Comparison of ENCODE assay signal across 27 cellular contexts in the genomic region with DNA sequence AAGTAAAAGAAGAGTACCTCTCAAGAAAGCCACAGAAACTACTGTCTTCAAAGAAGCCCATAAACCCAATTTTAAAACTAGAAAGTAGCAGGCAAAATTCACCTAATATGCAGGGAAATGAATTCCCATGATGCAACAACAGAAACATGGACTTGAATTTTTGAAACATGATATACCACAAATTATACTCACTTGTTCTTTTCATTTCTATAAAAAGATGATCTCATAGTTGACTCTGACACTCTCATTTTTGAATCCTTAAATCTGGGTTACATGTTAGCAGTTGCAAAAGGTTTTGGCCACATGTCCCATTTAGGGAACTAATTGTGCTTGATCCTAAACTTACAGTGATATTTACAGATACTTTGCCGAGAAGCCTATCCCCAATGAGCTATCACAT.
A peak's percentile ranks its signal among the peaks of the same experiment; 100 is the strongest.
DNase-seq lines count a peak whose midpoint lies in the region; ATAC-seq, FAIRE-seq and TF ChIP-seq lines count a peak whose summit lies in the region.
"Had no signal": no experiment of that assay in that cellular context is flagged by ENCODE, and none has a peak within 500 bp of the region (broad histone marks: within the 10 kb centered on the region; RNA-seq: fewer than 3 reads in every experiment).

No MANE protein-coding gene starts in this region.

- peaks cover 20% of the 10 kb centered on the region for H3K4me1 Mint-ChIP-seq in chondrocyte (ENCODE audit: low read depth)

- no peak overlapping the region for H3K23ac ChIP-seq in IMR-90 (ENCODE audit: low read depth, low read length)

- DNase-seq in AG10803 (ENCODE audit: low read depth) = peak; percentile 13
- peak; percentile 46 for DNase-seq in IMR-90
- DNase-seq in chondrocyte (ENCODE audit: low spot score) = no peak
- peak; percentile 75 for DNase-seq in fibroblast of peridontal ligament (ENCODE audit: extremely low read depth)
- DNase-seq in head of caudate nucleus = no peak
- DNase-seq in NK-92 treated with Interleukin-12 subunit alpha and Interleukin-12 subunit beta, amount 100 ng/mL, for 24 hours (lab: John Stamatoyannopoulos, UW) = no peak
- DNase-seq in D721Med (ENCODE audit: insufficient read length, low spot score) = no peak
- no peak for DNase-seq in stimulated activated naive CD8-positive, alpha-beta T cell treated with anti-CD3 and anti-CD28 coated beads, Interleukin-15, Interleukin-2, amounts not matched to agents 100 U/mL and 50 U/mL, for 24 hours
- DNase-seq: AML-193; Caco-2; CD4-positive, alpha-beta T cell; DMS79 treated with DMSO at 0.1 percent for 48 hours; GF-D8; KBM-7; MG63; NCI-H1105 treated with DMSO at 0.1 percent for 48 hours; NCI-H146; NCI-H1930; NCI-H2107; NCI-H524 treated with DMSO at 0.1 percent for 48 hours; NCI-H774; RPMI8226; SHP77 treated with DMSO at 0.1 percent for 48 hours had no signal

- in situ Hi-C loops in IMR-90 (cut with MboI; ENCODE audit: low sequenced_read_pairs) = no loop called here

- no peak overlapping the region for H3K4ac ChIP-seq in IMR-90 (ENCODE audit: low read depth, low read length)

- no peak overlapping the region for H2AK5ac ChIP-seq in IMR-90 (ENCODE audit: low read depth, low read length)

- H3K18ac ChIP-seq in IMR-90 (ENCODE audit: low read depth, low read length) = no peak overlapping the region

- no peak for TF ChIP-seq RAD21 in IMR-90 (IDR thresholded peaks at IDR 0.05; ENCODE audit: low read length)

- no peak for FAIRE-seq in D721Med (lab: Jason Lieb, UNC)
- FAIRE-seq: GM12891, H54, HepG2 had no signal

- no peak overlapping the region for H4K5ac ChIP-seq in IMR-90 (ENCODE audit: low read depth, low read length)

- no peaks in the 10 kb centered on the region for H3K9me1 ChIP-seq in IMR-90 (ENCODE audit: insufficient read depth, low read length)

- no peak overlapping the region for H3K9ac ChIP-seq in IMR-90 (ENCODE audit: low read depth, low read length)
- H3K9ac ChIP-seq: BLaER1 treated with 17β-estradiol and CSF1 and Interleukin-3, amounts not matched to agents 10 nM and 100 nM had no signal

- H3K4me2 ChIP-seq in IMR-90 (ENCODE audit: low read depth, low read length) = no peak overlapping the region
- H3K4me2 ChIP-seq: BLaER1 treated with 17β-estradiol and CSF1 and Interleukin-3, amounts not matched to agents 10 nM and 100 nM had no signal

- no peak overlapping the region for H3K4me3 ChIP-seq in AG10803 (ENCODE audit: low read length)
- H3K4me3 ChIP-seq in IMR-90 (ENCODE audit: insufficient read depth, low read depth, low read length) = no peak overlapping the region
- H3K4me3 ChIP-seq: BLaER1 treated with 17β-estradiol and CSF1 and Interleukin-3, amounts not matched to agents 10 nM and 100 nM; MG63 had no signal

- ATAC-seq in IMR-90 (ENCODE audit: low read depth) = no peak
- no peak for ATAC-seq in stimulated activated naive CD8-positive, alpha-beta T cell treated with anti-CD3 and anti-CD28 coated beads, Interleukin-15, Interleukin-2, amounts not matched to agents 100 U/mL and 50 U/mL, for 24 hours
- ATAC-seq: HepG2 had no signal

- peaks cover 2% of the 10 kb centered on the region; the same call in 1 of the 2 replicates for H3K4me1 ChIP-seq in IMR-90 (ENCODE audit: control insufficient read depth, insufficient read depth, low read length)
- H3K4me1 ChIP-seq: BLaER1 treated with 17β-estradiol and CSF1 and Interleukin-3, amounts not matched to agents 10 nM and 100 nM; Caco-2 had no signal

- no peak overlapping the region for H3K56ac ChIP-seq in IMR-90 (ENCODE audit: extremely low read depth, insufficient read depth, low read length)

- H4K20me1 ChIP-seq in IMR-90 (ENCODE audit: insufficient read depth, low read length) = no peaks in the 10 kb centered on the region
- H4K20me1 ChIP-seq: BLaER1 treated with 17β-estradiol and CSF1 and Interleukin-3, amounts not matched to agents 10 nM and 100 nM had no signal

- H2BK120ac ChIP-seq in IMR-90 (ENCODE audit: low read depth, low read length) = no peak overlapping the region

- no peaks in the 10 kb centered on the region for H3K27me3 Mint-ChIP-seq in chondrocyte (ENCODE audit: low read depth)
- H3K27me3 Mint-ChIP-seq: CD4-positive, alpha-beta T cell had no signal

- TF ChIP-seq CTCF in AG10803 (conservative IDR thresholded peaks at IDR 0.05; ENCODE audit: low read length) (no peak), IMR-90 (conservative IDR thresholded peaks at IDR 0.05; ENCODE audit: low read depth, low read length) (no peak), chondrocyte (IDR thresholded peaks at IDR 0.05) (no peak), D721Med (IDR thresholded peaks at IDR 0.05; ENCODE audit: insufficient read depth, missing control alignments) (no peak)

- no peak overlapping the region for H3K27ac ChIP-seq in IMR-90 (ENCODE audit: insufficient read depth, low read length)
- H3K27ac ChIP-seq: BLaER1 treated with 17β-estradiol and CSF1 and Interleukin-3, amounts not matched to agents 10 nM and 100 nM had no signal

- no TSS peak for BruUV-seq in IMR-90 (replicated peaks; lab: Mats Ljungman, UMichigan)

- H3K9me3 ChIP-seq in IMR-90 (ENCODE audit: control insufficient read depth, insufficient read depth, low read length) = no peaks in the 10 kb centered on the region
- H3K9me3 ChIP-seq: BLaER1 treated with 17β-estradiol and CSF1 and Interleukin-3, amounts not matched to agents 10 nM and 100 nM; Caco-2; MG63 had no signal

- no peak overlapping the region for H4K8ac ChIP-seq in IMR-90 (ENCODE audit: low read depth in 2 of 2, low read length in 2 of 2)

- H3K27ac Mint-ChIP-seq in chondrocyte (ENCODE audit: unreplicated experiment) = peak overlapping the region; percentile 2
- H3K27ac Mint-ChIP-seq: CD4-positive, alpha-beta T cell had no signal

- H4K91ac ChIP-seq in IMR-90 (ENCODE audit: insufficient read depth, low read depth, low read length) = no peak overlapping the region

- H2BK20ac ChIP-seq in IMR-90 (ENCODE audit: low read depth, low read length) = no peak overlapping the region

- H3K79me1 ChIP-seq in IMR-90 (ENCODE audit: low read depth in 1 of 2, low read length in 2 of 2) = no peaks in the 10 kb centered on the region

- CTCF ChIA-PET in IMR-90 (lab: Yijun Ruan, JAX) = no interaction called here

- WGBS in IMR-90 (ENCODE audit: extremely low coverage in 2 of 2, insufficient read length in 1 of 2), 2 experiments = no CpG with 5 or more reads among the region's 1 CpG

- intact Hi-C loops in IMR-90 (cut with micrococcal nuclease) = no loop called here
- intact Hi-C loops in head of caudate nucleus (cut with DNase I) = no loop called here

- peaks cover 3% of the 10 kb centered on the region for H3K9me3 Mint-ChIP-seq in chondrocyte (ENCODE audit: low read depth)

- no peak for TF ChIP-seq POLR2A in IMR-90 (IDR thresholded peaks at IDR 0.05; ENCODE audit: low read depth, low read length)

- no peak overlapping the region for H3K4me3 Mint-ChIP-seq in chondrocyte (ENCODE audit: unreplicated experiment)
- H3K4me3 Mint-ChIP-seq: CD4-positive, alpha-beta T cell had no signal

- no peak overlapping the region for H2BK5ac ChIP-seq in IMR-90 (ENCODE audit: low read depth, low read length, poor library complexity, severe bottlenecking)

- H3K27me3 ChIP-seq in IMR-90 (ENCODE audit: control insufficient read depth, insufficient read depth, low read length) = no peaks in the 10 kb centered on the region
- H3K27me3 ChIP-seq: BLaER1 treated with 17β-estradiol and CSF1 and Interleukin-3, amounts not matched to agents 10 nM and 100 nM; MG63 had no signal

- no peak overlapping the region for H2BK15ac ChIP-seq in IMR-90 (ENCODE audit: low read depth, low read length)

- POLR2A ChIA-PET in IMR-90 (lab: Charles Lee; ENCODE audit: unreplicated experiment) = no interaction called here

- no peaks in the 10 kb centered on the region for H3K36me3 ChIP-seq in IMR-90 (ENCODE audit: control insufficient read depth, insufficient read depth, low read length)
- H3K36me3 ChIP-seq: BLaER1 treated with 17β-estradiol and CSF1 and Interleukin-3, amounts not matched to agents 10 nM and 100 nM; MG63 had no signal

- no peak overlapping the region for H2AFZ ChIP-seq in IMR-90 (replicated peaks; ENCODE audit: low read length, poor library complexity)

- H3K36me3 Mint-ChIP-seq in chondrocyte (ENCODE audit: low read depth) = no peaks in the 10 kb centered on the region

- no peak overlapping the region for H2AK9ac ChIP-seq in IMR-90 (replicated peaks; ENCODE audit: low read depth, low read length, poor library complexity)

- no peak overlapping the region for H3K14ac ChIP-seq in IMR-90 (replicated peaks; ENCODE audit: low read depth, low read length)

- dilution Hi-C loops in IMR-90 (cut with HindIII; ENCODE audit: low sequenced_read_pairs, unreplicated experiment) = no loop called here

TF ChIP-seq in IMR-90, 13 proteins besides CTCF, POLR2A, EP300 and RAD21:
- TF ChIP-seq MAFK (IDR thresholded peaks at IDR 0.05; ENCODE audit: low read depth, low read length) (no peak), CHD1 (IDR thresholded peaks at IDR 0.05; ENCODE audit: low read depth, low read length) (no peak), CEBPB (IDR thresholded peaks at IDR 0.05; ENCODE audit: low read depth, low read length) (peak; percentile 24; the same call in 1 of the 2 replicates)

Comparison
In these comparisons a context has a peak if more than half of its experiments do, and no peak if none do; other contexts are left out.
1. DNase-seq: peak in AG10803 (single experiment), IMR-90 (single experiment) and fibroblast of peridontal ligament (single experiment); none in chondrocyte (single experiment), head of caudate nucleus (0 of 42), NK-92 treated with Interleukin-12 subunit alpha and Interleukin-12 subunit beta, amount 100 ng/mL, for 24 hours (single experiment), D721Med (single experiment) and stimulated activated naive CD8-positive, alpha-beta T cell treated with anti-CD3 and anti-CD28 coated beads, Interleukin-15, Interleukin-2, amounts not matched to agents 100 U/mL and 50 U/mL, for 24 hours (single experiment).